In genomic region chr5:6632931-6633468, GRCh38 we compare ENCODE assay signal across 8 cellular contexts. TPM values are rescaled to one million over a fixed set of nuclear protein-coding genes. Genes with fewer than 3 reads are reported as not detected.
DNase-seq lines count a peak whose midpoint lies in the region; ATAC-seq lines count a peak whose summit lies in the region.

NSUN2 (minus strand) TSS chr5:6633044; CDS start chr5:6632979, 65 bp downstream.
SRD5A1 (plus strand) TSS chr5:6633440; CDS start chr5:6633577, 137 bp downstream.

- peaks cover 57% of the 10 kb centered on the region for H3K4me1 Mint-ChIP-seq in activated T-helper 1 cell treated with anti-CD3 and anti-CD28 coated beads, Interleukin-12 subunit alpha, Interleukin-12 subunit beta, Interleukin-2, Interleukin-4 antibody, amounts not matched to agents 30 ng/mL and 10 ng/mL and 1 ng/mL, durations not matched to agents 14 hours and 24 hours and 36 hours (ENCODE audit: low read depth)
- peaks cover 30 to 55% (median 47%) of the 10 kb centered on the region in 7 donors for H3K4me1 Mint-ChIP-seq in naive thymus-derived CD4-positive, alpha-beta T cell
- H3K4me1 Mint-ChIP-seq in stimulated activated memory B cell treated with anti-CD40 and anti-IgM and Interleukin-4, amounts not matched to agents 10 μg/mL and 1 μg/mL and 100 μg/mL, for 72 hours = peaks cover 58% of the 10 kb centered on the region

- peak within 1 kb of the TSS; percentile 97 for H3K27ac Mint-ChIP-seq in activated T-helper 1 cell treated with anti-CD3 and anti-CD28 coated beads, Interleukin-12 subunit alpha, Interleukin-12 subunit beta, Interleukin-2, Interleukin-4 antibody, amounts not matched to agents 30 ng/mL and 10 ng/mL and 1 ng/mL, durations not matched to agents 14 hours and 24 hours and 36 hours
- H3K27ac Mint-ChIP-seq in naive thymus-derived CD4-positive, alpha-beta T cell = peak within 1 kb of the TSS; percentile 87 to 99 (median 96)
- peak within 1 kb of the TSS; percentile 99 for H3K27ac Mint-ChIP-seq in stimulated activated memory B cell treated with anti-CD40 and anti-IgM and Interleukin-4, amounts not matched to agents 10 μg/mL and 1 μg/mL and 100 μg/mL, for 72 hours

- H3K27me3 ChIP-seq in naive thymus-derived CD4-positive, alpha-beta T cell (ENCODE audit: control insufficient read depth in 2 of 2, insufficient read depth in 2 of 2, low read length in 2 of 2) = no peaks in the 10 kb centered on the region

- H3K9me3 Mint-ChIP-seq in activated T-helper 1 cell treated with anti-CD3 and anti-CD28 coated beads, Interleukin-12 subunit alpha, Interleukin-12 subunit beta, Interleukin-2, Interleukin-4 antibody, amounts not matched to agents 30 ng/mL and 10 ng/mL and 1 ng/mL, durations not matched to agents 14 hours and 24 hours and 36 hours = no peaks in the 10 kb centered on the region
- H3K9me3 Mint-ChIP-seq in naive thymus-derived CD4-positive, alpha-beta T cell = no peaks in the 10 kb centered on the region
- no peaks in the 10 kb centered on the region for H3K9me3 Mint-ChIP-seq in stimulated activated memory B cell treated with anti-CD40 and anti-IgM and Interleukin-4, amounts not matched to agents 10 μg/mL and 1 μg/mL and 100 μg/mL, for 72 hours

- peak; percentile 94 for ATAC-seq in naive thymus-derived CD4-positive, alpha-beta T cell
- ATAC-seq in stimulated activated memory B cell treated with anti-CD40 and anti-IgM and Interleukin-4, amounts not matched to agents 10 μg/mL and 1 μg/mL and 100 μg/mL, for 72 hours = peak; percentile 95

- peaks cover 37% of the 10 kb centered on the region for H3K36me3 Mint-ChIP-seq in activated T-helper 1 cell treated with anti-CD3 and anti-CD28 coated beads, Interleukin-12 subunit alpha, Interleukin-12 subunit beta, Interleukin-2, Interleukin-4 antibody, amounts not matched to agents 30 ng/mL and 10 ng/mL and 1 ng/mL, durations not matched to agents 14 hours and 24 hours and 36 hours (ENCODE audit: low read depth)
- H3K36me3 Mint-ChIP-seq in naive thymus-derived CD4-positive, alpha-beta T cell = peaks cover 0 to 30% (median 12%) of the 10 kb centered on the region in 5 donors
- peaks cover 46% of the 10 kb centered on the region for H3K36me3 Mint-ChIP-seq in stimulated activated memory B cell treated with anti-CD40 and anti-IgM and Interleukin-4, amounts not matched to agents 10 μg/mL and 1 μg/mL and 100 μg/mL, for 72 hours

- no peaks in the 10 kb centered on the region for H3K9me3 ChIP-seq in naive thymus-derived CD4-positive, alpha-beta T cell (ENCODE audit: control insufficient read depth in 2 of 3, low read length in 3 of 3)

- DNase-seq in Daoy (ENCODE audit: low read depth) = peak; percentile 90
- peak; percentile 90 for DNase-seq in GOT3 (lab: John Stamatoyannopoulos, UW)
- peak; percentile 84 for DNase-seq in LHCN-M2 (ENCODE audit: low read depth)
- DNase-seq in RPMI7951 (ENCODE audit: low read depth) = peak; percentile 82
- peak; percentile 90 for DNase-seq in activated T-helper 1 cell treated with anti-CD3 and anti-CD28 coated beads, Interleukin-12 subunit alpha, Interleukin-12 subunit beta, Interleukin-2, Interleukin-4 antibody, amounts not matched to agents 30 ng/mL and 10 ng/mL and 1 ng/mL, durations not matched to agents 14 hours and 24 hours and 36 hours (ENCODE audit: low spot score)
- DNase-seq in fibroblast of gingiva (ENCODE audit: low read depth) = peak; percentile 90
- peak; percentile 88 to 98 (median 94) for DNase-seq in naive thymus-derived CD4-positive, alpha-beta T cell

- no peaks in the 10 kb centered on the region for H3K27me3 Mint-ChIP-seq in activated T-helper 1 cell treated with anti-CD3 and anti-CD28 coated beads, Interleukin-12 subunit alpha, Interleukin-12 subunit beta, Interleukin-2, Interleukin-4 antibody, amounts not matched to agents 30 ng/mL and 10 ng/mL and 1 ng/mL, durations not matched to agents 14 hours and 24 hours and 36 hours (ENCODE audit: insufficient read depth)
- no peaks in the 10 kb centered on the region for H3K27me3 Mint-ChIP-seq in naive thymus-derived CD4-positive, alpha-beta T cell
- no peaks in the 10 kb centered on the region for H3K27me3 Mint-ChIP-seq in stimulated activated memory B cell treated with anti-CD40 and anti-IgM and Interleukin-4, amounts not matched to agents 10 μg/mL and 1 μg/mL and 100 μg/mL, for 72 hours

- peak within 1 kb of the TSS; percentile 83 for H3K27ac ChIP-seq in naive thymus-derived CD4-positive, alpha-beta T cell (ENCODE audit: low read depth, low read length)

- CTCF ChIA-PET in naive thymus-derived CD4-positive, alpha-beta T cell (lab: Charles Lee) = interaction anchor here (0.7 to 1.1 kb wide), 5 partner anchors 21 to 277 kb away, joined by 3 read pairs; no protein-coding TSS in a partner anchor

- H3K4me3 Mint-ChIP-seq in activated T-helper 1 cell treated with anti-CD3 and anti-CD28 coated beads, Interleukin-12 subunit alpha, Interleukin-12 subunit beta, Interleukin-2, Interleukin-4 antibody, amounts not matched to agents 30 ng/mL and 10 ng/mL and 1 ng/mL, durations not matched to agents 14 hours and 24 hours and 36 hours = peak within 1 kb of the TSS; percentile 98
- peak within 1 kb of the TSS; percentile 89 to 98 (median 95) for H3K4me3 Mint-ChIP-seq in naive thymus-derived CD4-positive, alpha-beta T cell
- peak within 1 kb of the TSS; percentile 93 for H3K4me3 Mint-ChIP-seq in stimulated activated memory B cell treated with anti-CD40 and anti-IgM and Interleukin-4, amounts not matched to agents 10 μg/mL and 1 μg/mL and 100 μg/mL, for 72 hours

- POLR2A ChIA-PET in naive thymus-derived CD4-positive, alpha-beta T cell (lab: Charles Lee) = interaction anchor here (0.7 to 2.2 kb wide), 11 partner anchors 10 to 1239 kb away, joined by 4 to 13 read pairs (median 5); partner anchors contain the start of genes ICE1, MED10 and TENT4A

- intact Hi-C loops in activated T-helper 1 cell treated with anti-CD3 and anti-CD28 coated beads, Interleukin-12 subunit alpha, Interleukin-12 subunit beta, Interleukin-2, Interleukin-4 antibody, amounts not matched to agents 30 ng/mL and 10 ng/mL and 1 ng/mL, durations not matched to agents 14 hours and 24 hours and 36 hours (cut with micrococcal nuclease) = loop anchor here (1.0 to 5.0 kb wide), 8 partner anchors 80 to 1234 kb away; partner anchors contain the start of genes FASTKD3, ICE1, MED10 and MTRR
- intact Hi-C loops in naive thymus-derived CD4-positive, alpha-beta T cell (cut with micrococcal nuclease) = loop anchor here (1.0 to 5.0 kb wide), 12 partner anchors 80 to 1824 kb away; partner anchors contain the start of genes FASTKD3 (in 2 of the 2), MED10 (in 2 of the 2), MTRR (in 2 of the 2) and TENT4A (in 2 of the 2)

- peaks cover 4 to 25% (median 9%) of the 10 kb centered on the region in 3 experiments for H3K36me3 ChIP-seq in naive thymus-derived CD4-positive, alpha-beta T cell (ENCODE audit: control insufficient read depth in 2 of 3, insufficient read depth in 3 of 3, low read length in 3 of 3)

- H3K4me3 ChIP-seq in naive thymus-derived CD4-positive, alpha-beta T cell (ENCODE audit: low read length) = peak within 1 kb of the TSS; percentile 92

- peaks cover 15 to 22% of the 10 kb centered on the region in 2 donors for H3K4me1 ChIP-seq in naive thymus-derived CD4-positive, alpha-beta T cell (ENCODE audit: control insufficient read depth in 2 of 2, insufficient read depth in 2 of 2, low read length in 2 of 2)

RNA-seq across cellular contexts. Expression of gene NSUN2, which starts in this region (rescaled TPM):
- 52.6 and 54.5 TPM in 2 replicates for total RNA-seq in Daoy (2014; rRNA removed; shearing (Covaris generic))
- total RNA-seq in LHCN-M2 (2014; rRNA removed) = 58.1 and 61.3 TPM in 2 replicates
- polyA plus RNA-seq in LHCN-M2 (2012) = 34.4 TPM
- total RNA-seq in RPMI7951 (2014; rRNA removed; shearing (Covaris generic)) = 19.3 and 20.6 TPM in 2 replicates
- total RNA-seq in activated T-helper 1 cell treated with anti-CD3 and anti-CD28 coated beads, Interleukin-12 subunit alpha, Interleukin-12 subunit beta, Interleukin-2, Interleukin-4 antibody, amounts not matched to agents 30 ng/mL and 10 ng/mL and 1 ng/mL, durations not matched to agents 14 hours and 24 hours and 36 hours = 146 and 149 TPM in 2 replicates
- total RNA-seq in naive thymus-derived CD4-positive, alpha-beta T cell = 10 to 100 TPM; 52.4 to 87.2 (median 72.9) TPM
- 10 to 100 TPM; 25.4 to 51.8 TPM for polyA plus RNA-seq in naive thymus-derived CD4-positive, alpha-beta T cell

RNA-seq across cellular contexts. Expression of gene SRD5A1, which starts in this region (rescaled TPM):
- 8.6 and 14.3 TPM in 2 replicates for total RNA-seq in Daoy (2014; rRNA removed; shearing (Covaris generic))
- total RNA-seq in LHCN-M2 (2014; rRNA removed) = 34.1 and 36.8 TPM in 2 replicates
- polyA plus RNA-seq in LHCN-M2 (2012) = 12.4 TPM
- 22.5 and 23.4 TPM in 2 replicates for total RNA-seq in RPMI7951 (2014; rRNA removed; shearing (Covaris generic))
- total RNA-seq in activated T-helper 1 cell treated with anti-CD3 and anti-CD28 coated beads, Interleukin-12 subunit alpha, Interleukin-12 subunit beta, Interleukin-2, Interleukin-4 antibody, amounts not matched to agents 30 ng/mL and 10 ng/mL and 1 ng/mL, durations not matched to agents 14 hours and 24 hours and 36 hours = 13.8 and 14.0 TPM in 2 replicates
- total RNA-seq in naive thymus-derived CD4-positive, alpha-beta T cell = 10 to 100 TPM in 2 of 5 experiments, 1 to 10 TPM in 3; 3.4 to 11.9 (median 6.6) TPM
- 1 to 10 TPM; 2.9 to 3.7 TPM for polyA plus RNA-seq in naive thymus-derived CD4-positive, alpha-beta T cell

Comparison
In these comparisons a context has a peak if more than half of its experiments do, and no peak if none do; other contexts are left out.
1. Peak in every context shown above with its lines: DNase-seq, ATAC-seq, H3K4me3 ChIP-seq and H3K27ac ChIP-seq.